ENCODE assay signal across 8 cellular contexts in genomic region chr11:8338138-8338537, GRCh38.
A peak's percentile ranks its signal among the peaks of the same experiment; 100 is the strongest.
DNase-seq lines count a peak whose midpoint lies in the region; TF ChIP-seq lines count a peak whose summit lies in the region.

No MANE protein-coding gene starts in this region.

- H3K36me3 Mint-ChIP-seq in MCF 10A (ENCODE audit: insufficient read depth, unreplicated experiment) = no peaks in the 10 kb centered on the region
- H3K36me3 Mint-ChIP-seq in activated CD4-positive, alpha-beta T cell treated with anti-CD3 and anti-CD28 coated beads, Interleukin-2, amount 10 ng/mL, durations not matched to agents 7 days and 5 days (ENCODE audit: low read depth) = no peaks in the 10 kb centered on the region

- CTCF ChIA-PET in MCF 10A (lab: Yijun Ruan, JAX) = interaction anchor here (0.6 to 1.1 kb wide), 3 partner anchors 119 to 229 kb away, joined by 3 to 4 read pairs (median 4); no protein-coding TSS in a partner anchor
- CTCF ChIA-PET in activated CD4-positive, alpha-beta T cell treated with anti-CD3 and anti-CD28 coated beads, Interleukin-2, amount 10 ng/mL, durations not matched to agents 7 days and 5 days (lab: Charles Lee) = no interaction called here

- 37 to 55% methylated on average over 8 of the region's 8 CpGs for WGBS in sigmoid colon, 2 donors

- POLR2A ChIA-PET in MCF 10A (lab: Yijun Ruan, JAX) = no interaction called here
- POLR2A ChIA-PET in activated CD4-positive, alpha-beta T cell treated with anti-CD3 and anti-CD28 coated beads, Interleukin-2, amount 10 ng/mL, durations not matched to agents 7 days and 5 days (lab: Charles Lee) = no interaction called here

- no peaks in the 10 kb centered on the region for H3K9me3 ChIP-seq in breast epithelium
- H3K9me3 ChIP-seq in sigmoid colon = no peaks in the 10 kb centered on the region

- H3K36me3 ChIP-seq in breast epithelium (no peaks in the 10 kb centered on the region), sigmoid colon (no peaks in the 10 kb centered on the region)

- no peaks in the 10 kb centered on the region for H3K9me3 Mint-ChIP-seq in MCF 10A (ENCODE audit: unreplicated experiment)
- H3K9me3 Mint-ChIP-seq in activated CD4-positive, alpha-beta T cell treated with anti-CD3 and anti-CD28 coated beads, Interleukin-2, amount 10 ng/mL, durations not matched to agents 7 days and 5 days = no peaks in the 10 kb centered on the region

- no peak overlapping the region for H3K27ac Mint-ChIP-seq in MCF 10A (ENCODE audit: low read depth, unreplicated experiment)
- no peak overlapping the region for H3K27ac Mint-ChIP-seq in activated CD4-positive, alpha-beta T cell treated with anti-CD3 and anti-CD28 coated beads, Interleukin-2, amount 10 ng/mL, durations not matched to agents 7 days and 5 days

- DNase-seq in MCF 10A (ENCODE audit: unreplicated experiment) (peak; percentile 54), breast epithelium (ENCODE audit: low spot score in 2 of 2) (no peak), HuH-7.5 (ENCODE audit: low spot score) (peak; percentile 81), glomerular visceral epithelial cell (ENCODE audit: extremely low spot score) (peak; percentile 18), sigmoid colon (no peak), middle frontal gyrus (ENCODE audit: extremely low spot score, low spot score) (no peak), kidney glomerular epithelial cell (lab: John Stamatoyannopoulos, UW) (no peak)
- DNase-seq in activated CD4-positive, alpha-beta T cell treated with anti-CD3 and anti-CD28 coated beads, Interleukin-2, amount 10 ng/mL, durations not matched to agents 7 days and 5 days = peak; percentile 35

- peaks cover 27% of the 10 kb centered on the region for H3K4me1 Mint-ChIP-seq in MCF 10A (ENCODE audit: insufficient read depth, unreplicated experiment)
- H3K4me1 Mint-ChIP-seq in activated CD4-positive, alpha-beta T cell treated with anti-CD3 and anti-CD28 coated beads, Interleukin-2, amount 10 ng/mL, durations not matched to agents 7 days and 5 days = no peaks in the 10 kb centered on the region

- no peak overlapping the region for H3K4me3 Mint-ChIP-seq in MCF 10A (ENCODE audit: unreplicated experiment)
- H3K4me3 Mint-ChIP-seq in activated CD4-positive, alpha-beta T cell treated with anti-CD3 and anti-CD28 coated beads, Interleukin-2, amount 10 ng/mL, durations not matched to agents 7 days and 5 days = no peak overlapping the region

- intact Hi-C loops in MCF 10A (cut with micrococcal nuclease) (no loop called here), breast epithelium (cut with DNase I; ENCODE audit: low total_unique reads) (no loop called here), sigmoid colon (cut with DNase I) (loop anchor here (5.0 kb wide), 1 partner anchor 229 kb away; no protein-coding TSS in a partner anchor)

- H3K27me3 ChIP-seq in breast epithelium (no peaks in the 10 kb centered on the region), sigmoid colon (no peaks in the 10 kb centered on the region)

- H3K4me3 ChIP-seq in breast epithelium = no peak overlapping the region
- H3K4me3 ChIP-seq in sigmoid colon = no peak overlapping the region

- no peak overlapping the region for H3K27ac ChIP-seq in breast epithelium
- H3K27ac ChIP-seq in sigmoid colon = no peak overlapping the region

- TF ChIP-seq POLR2A in breast epithelium (IDR thresholded peaks at IDR 0.05) (no peak), sigmoid colon (IDR thresholded peaks at IDR 0.05) (no peak)

- TF ChIP-seq CTCF in MCF 10A (IDR thresholded peaks at IDR 0.05; ENCODE audit: unreplicated experiment) (peak; percentile 61), breast epithelium (IDR thresholded peaks at IDR 0.05) (peak in 1 of 3 donors; percentile 30), sigmoid colon (IDR thresholded peaks at IDR 0.05) (peak in 3 of 4 experiments; percentile 29 to 60 (median 45))

- H3K27me3 Mint-ChIP-seq in MCF 10A (ENCODE audit: insufficient read depth, unreplicated experiment) = no peaks in the 10 kb centered on the region
- no peaks in the 10 kb centered on the region for H3K27me3 Mint-ChIP-seq in activated CD4-positive, alpha-beta T cell treated with anti-CD3 and anti-CD28 coated beads, Interleukin-2, amount 10 ng/mL, durations not matched to agents 7 days and 5 days

- BruUV-seq in MCF 10A (replicated peaks; lab: Mats Ljungman, UMichigan) = no TSS peak

- no peak for TF ChIP-seq EP300 in sigmoid colon (IDR thresholded peaks at IDR 0.05)

- H3K4me1 ChIP-seq in breast epithelium (no peaks in the 10 kb centered on the region), sigmoid colon (no peaks in the 10 kb centered on the region)

Comparison
In these comparisons a context has a peak if more than half of its experiments do, and no peak if none do; other contexts are left out.
1. DNase-seq: peak in MCF 10A (single experiment), HuH-7.5 (single experiment), activated CD4-positive, alpha-beta T cell treated with anti-CD3 and anti-CD28 coated beads, Interleukin-2, amount 10 ng/mL, durations not matched to agents 7 days and 5 days (single experiment) and glomerular visceral epithelial cell (single experiment); none in breast epithelium (0 of 2), sigmoid colon (single experiment), middle frontal gyrus (single experiment) and kidney glomerular epithelial cell (single experiment).